Comparison of ENCODE assay signal across 10 cellular contexts in the genomic region with DNA sequence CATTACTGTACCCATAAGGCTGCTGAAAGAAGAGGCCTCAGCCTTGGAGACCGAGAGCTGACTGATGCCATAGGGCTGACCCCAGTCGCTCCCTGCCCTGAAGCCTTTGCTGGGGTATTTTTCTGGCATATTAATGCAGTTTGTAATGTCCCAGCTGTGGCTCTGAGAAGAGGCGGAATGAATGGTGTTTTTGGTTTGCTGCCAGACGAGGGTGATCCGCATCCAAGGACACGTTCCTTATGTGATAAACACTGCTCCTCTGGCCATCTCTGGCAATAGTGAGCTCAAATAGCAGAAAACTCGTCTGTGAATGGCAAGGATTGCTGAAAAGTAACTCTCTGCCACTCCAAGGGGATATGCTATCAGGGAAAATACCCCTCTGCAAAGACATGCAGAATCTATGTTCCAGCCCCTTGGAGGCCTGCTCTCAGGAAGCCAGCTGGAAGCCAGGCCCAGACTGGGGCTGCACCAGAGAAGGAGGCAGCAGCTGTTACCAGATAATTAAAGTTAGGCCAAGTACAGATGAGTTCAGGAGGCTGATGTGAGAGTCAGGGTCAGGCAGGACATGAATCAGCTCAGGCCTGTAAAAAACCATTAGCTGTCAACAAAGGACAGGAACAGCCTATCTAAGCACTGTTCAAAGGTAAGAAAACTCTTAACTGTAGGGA. TPM values are rescaled to one million over a fixed set of nuclear protein-coding genes. Genes with fewer than 3 reads are reported as not detected.
DNase-seq lines count a peak whose midpoint lies in the region; ATAC-seq and TF ChIP-seq lines count a peak whose summit lies in the region.
"Had no signal": no experiment of that assay in that cellular context is flagged by ENCODE, and none has a peak within 500 bp of the region (broad histone marks: within the 10 kb centered on the region; RNA-seq: fewer than 3 reads in every experiment).

No MANE protein-coding gene starts in this region.

- DNase-seq in ELF-1 (ENCODE audit: low read depth, low spot score) (peak; percentile 31), WERI-Rb-1 (peak; percentile 53), right cardiac atrium (peak; percentile 61 to 83 (median 83)), sciatic nerve (ENCODE audit: low spot score) (no peak), 8988T (no peak), NCI-H2029 treated with DMSO at 0.1 percent for 48 hours (lab: John Stamatoyannopoulos, UW) (no peak), OCI-M2 (lab: John Stamatoyannopoulos, UW; ENCODE audit: unreplicated experiment) (no peak)
- DNase-seq in CD8-positive, alpha-beta memory T cell: no peak
- DNase-seq: activated CD4-positive, alpha-beta T cell treated with anti-CD3 and anti-CD28 coated beads for 36 hours; NCI-H2107 had no signal

- H3K27me3 ChIP-seq in WERI-Rb-1 (ENCODE audit: insufficient read depth, low read depth, severe bottlenecking) (no peaks in the 10 kb centered on the region), right cardiac atrium (ENCODE audit: control insufficient read depth, insufficient read depth) (no peaks in the 10 kb centered on the region)
- H3K27me3 ChIP-seq in CD8-positive, alpha-beta memory T cell (ENCODE audit: insufficient read depth, low read length, poor library complexity, severe bottlenecking): no peaks in the 10 kb centered on the region

- intact Hi-C loops in right cardiac atrium (cut with DNase I) (loop anchor here in 1 of 4 donors (10.0 kb wide), 1 partner anchor 120 kb away; no protein-coding TSS in a partner anchor), sciatic nerve (cut with DNase I) (no loop called here)

- POLR2A ChIA-PET in CD8-positive, alpha-beta memory T cell (lab: Charles Lee): no interaction called here

- no peaks in the 10 kb centered on the region for H3K36me3 ChIP-seq in WERI-Rb-1
- H3K36me3 ChIP-seq in CD8-positive, alpha-beta memory T cell (ENCODE audit: insufficient read depth, low read length): no peaks in the 10 kb centered on the region

- H3K9me3 ChIP-seq in WERI-Rb-1 (ENCODE audit: severe bottlenecking): no peaks in the 10 kb centered on the region
- no peaks in the 10 kb centered on the region for H3K9me3 ChIP-seq in right cardiac atrium (ENCODE audit: control insufficient read depth, low read length)
- H3K9me3 ChIP-seq in CD8-positive, alpha-beta memory T cell (ENCODE audit: low read length): no peaks in the 10 kb centered on the region

- peak; percentile 77 to 87 for ATAC-seq in right cardiac atrium
- ATAC-seq in sciatic nerve: peak; percentile 82
- ATAC-seq: activated CD4-positive, alpha-beta T cell treated with anti-CD3 and anti-CD28 coated beads for 36 hours had no signal

- peak overlapping the region in 2 of 8 donors; percentile 23 to 80 for H3K27ac Mint-ChIP-seq in CD8-positive, alpha-beta memory T cell
- H3K27ac Mint-ChIP-seq: activated CD4-positive, alpha-beta T cell treated with anti-CD3 and anti-CD28 coated beads for 36 hours had no signal

- no peaks in the 10 kb centered on the region for H3K9me3 Mint-ChIP-seq in CD8-positive, alpha-beta memory T cell

- no peak for TF ChIP-seq CTCF in WERI-Rb-1 (IDR thresholded peaks at IDR 0.05; ENCODE audit: low read depth, low read length)

- H3K27me3 Mint-ChIP-seq in CD8-positive, alpha-beta memory T cell: peaks cover 1 to 6% of the 10 kb centered on the region in 2 donors
- H3K27me3 Mint-ChIP-seq: activated CD4-positive, alpha-beta T cell treated with anti-CD3 and anti-CD28 coated beads for 36 hours had no signal

- H3K27ac ChIP-seq in WERI-Rb-1 (peak overlapping the region; percentile 64), right cardiac atrium (ENCODE audit: low read length) (peak overlapping the region; percentile 69)
- no peak overlapping the region for H3K27ac ChIP-seq in CD8-positive, alpha-beta memory T cell (ENCODE audit: low read depth, low read length)

- H3K36me3 Mint-ChIP-seq in CD8-positive, alpha-beta memory T cell: no peaks in the 10 kb centered on the region

- 20% methylated on average over 7 of the region's 7 CpGs for WGBS in right cardiac atrium

- peaks cover 11% of the 10 kb centered on the region for H3K4me1 ChIP-seq in right cardiac atrium (ENCODE audit: control insufficient read depth, insufficient read depth, low read length)
- H3K4me1 ChIP-seq in CD8-positive, alpha-beta memory T cell (ENCODE audit: insufficient read depth, low read length): peaks cover 30% of the 10 kb centered on the region

- H3K4me3 Mint-ChIP-seq in CD8-positive, alpha-beta memory T cell: no peak overlapping the region
- H3K4me3 Mint-ChIP-seq: activated CD4-positive, alpha-beta T cell treated with anti-CD3 and anti-CD28 coated beads for 36 hours had no signal

- H3K4me3 ChIP-seq in WERI-Rb-1 (ENCODE audit: low read depth, low read length) (no peak overlapping the region), right cardiac atrium (ENCODE audit: low read length) (no peak overlapping the region)
- no peak overlapping the region for H3K4me3 ChIP-seq in CD8-positive, alpha-beta memory T cell (ENCODE audit: low read length)

- peaks cover 21 to 39% (median 24%) of the 10 kb centered on the region in 3 donors for H3K4me1 Mint-ChIP-seq in CD8-positive, alpha-beta memory T cell

- CTCF ChIA-PET in CD8-positive, alpha-beta memory T cell (lab: Charles Lee): interaction anchor here (0.8 kb wide), 1 partner anchor 24 kb away, joined by 3 read pairs; no protein-coding TSS in a partner anchor

RNA-seq across cellular contexts. Expression of a gene that starts 28.9 kb away (rescaled TPM):
- total RNA-seq in right cardiac atrium (1 to 10 TPM; 1.2 to 1.7 (median 1.5) TPM), sciatic nerve (4.7 TPM)
- 1.1 TPM for polyA plus RNA-seq in right cardiac atrium
- total RNA-seq in CD8-positive, alpha-beta memory T cell: 10 to 100 TPM; 31.0 to 31.3 TPM
- polyA plus RNA-seq in CD8-positive, alpha-beta memory T cell: 9.1 TPM

RNA-seq across cellular contexts. Expression of a gene that starts 51.0 kb away (rescaled TPM):
- 100 to 1,000 TPM; 105 to 179 (median 160) TPM for total RNA-seq in right cardiac atrium
- polyA plus RNA-seq in right cardiac atrium: 44.4 TPM
- total RNA-seq in sciatic nerve: 70.9 TPM
- 10 to 100 TPM; 13.4 to 16.9 TPM for total RNA-seq in CD8-positive, alpha-beta memory T cell
- 44.9 TPM for polyA plus RNA-seq in CD8-positive, alpha-beta memory T cell

Comparison
In these comparisons a context has a peak if more than half of its experiments do, and no peak if none do; other contexts are left out.
1. DNase-seq: peak in ELF-1 (single experiment), WERI-Rb-1 (single experiment) and right cardiac atrium (3 of 3); none in sciatic nerve (single experiment), 8988T (single experiment), NCI-H2029 treated with DMSO at 0.1 percent for 48 hours (single experiment), OCI-M2 (single experiment) and CD8-positive, alpha-beta memory T cell (0 of 5).